25 cellular contexts compared by ENCODE assay signal in genomic region chr20:41454250-41454649, GRCh38.
"Had no signal": no experiment of that assay in that cellular context is flagged by ENCODE, and none has a peak within 500 bp of the region (broad histone marks: within the 10 kb centered on the region; RNA-seq: fewer than 3 reads in every experiment).

No MANE protein-coding gene starts in this region.

- ATAC-seq: activated CD8-positive, alpha-beta T cell treated with anti-CD3 and anti-CD28 coated beads, Interleukin-2, amount 10 ng/mL, durations not matched to agents 7 days and 5 days; PC-3 had no signal

- DNase-seq: activated CD4-positive, alpha-beta T cell treated with anti-CD3 and anti-CD28 coated beads, Interleukin-2, amount 10 ng/mL, durations not matched to agents 7 days and 5 days; activated CD4-positive, alpha-beta T cell treated with anti-CD3 and anti-CD28 coated beads, Interleukin-2, amount 50 U/mL, for 48 hours; activated CD8-positive, alpha-beta T cell treated with anti-CD3 and anti-CD28 coated beads, Interleukin-2, amount 10 ng/mL, durations not matched to agents 7 days and 5 days; activated gamma-delta T cell treated with Interleukin-2 at 50 U/mL for 16 hours; activated naive CD4-positive, alpha-beta T cell treated with anti-CD3 and anti-CD28 coated beads, Interleukin-2, amount 10 ng/mL, durations not matched to agents 7 days and 5 days; activated T-cell treated with anti-CD3 and anti-CD28 coated beads, Interleukin-2, amount 50 U/mL, for 24 hours; amniotic stem cell; aorta; brain microvascular endothelial cell; Kasumi-1; KG1; MG63; NCI-H1092; NCI-H1436 treated with DMSO at 0.1 percent for 48 hours; NCI-H1694 treated with DMSO at 0.1 percent for 48 hours; NCI-H2029; NCI-H345; NCI-H524 treated with DMSO at 0.1 percent for 48 hours; NK-92 treated with Interleukin-12 subunit alpha and Interleukin-12 subunit beta, amount 100 ng/mL, for 24 hours; PC-3; Peyer's patch; RPMI8226; SHP77 treated with DMSO at 0.1 percent for 48 hours; SK-N-SH had no signal

- H3K4me3 ChIP-seq: MG63, Peyer's patch, SJSA1 had no signal

- H3K27me3 ChIP-seq: brain microvascular endothelial cell, MG63, Peyer's patch, SJSA1 had no signal

- H3K27ac ChIP-seq: brain microvascular endothelial cell, Peyer's patch, SJSA1 had no signal

- H3K4me1 ChIP-seq: Peyer's patch, SJSA1 had no signal

- H3K9me3 ChIP-seq: MG63, Peyer's patch, SJSA1, SK-N-SH had no signal
